13 cellular contexts compared by ENCODE assay signal in genomic region chr3:181999314-181999713, GRCh38.
DNase-seq lines count a peak whose midpoint lies in the region; ATAC-seq and TF ChIP-seq lines count a peak whose summit lies in the region.
"Had no signal": no experiment of that assay in that cellular context is flagged by ENCODE, and none has a peak within 500 bp of the region (broad histone marks: within the 10 kb centered on the region; RNA-seq: fewer than 3 reads in every experiment).

No MANE protein-coding gene starts in this region.

- no peak for TF ChIP-seq CTCF in SK-N-SH (IDR thresholded peaks at IDR 0.05)
- TF ChIP-seq CTCF in gastrocnemius medialis (IDR thresholded peaks at IDR 0.05 in 4 of 5, conservative IDR thresholded peaks at IDR 0.05 in 1 of 5): no peak

- no peak for TF ChIP-seq RAD21 in SK-N-SH (IDR thresholded peaks at IDR 0.05; ENCODE audit: low read length)

- H3K27me3 ChIP-seq in SK-N-SH (ENCODE audit: insufficient read depth) (no peaks in the 10 kb centered on the region), gastrocnemius medialis (no peaks in the 10 kb centered on the region)

- DNase-seq in SK-N-SH (no peak), gastrocnemius medialis (no peak)
- DNase-seq in stimulated activated CD4-positive, alpha-beta T cell treated with anti-CD3 and anti-CD28 coated beads, Interleukin-4, amount 100 ng/mL, for 1 hour: no peak
- DNase-seq: aorta, NCI-H1694, psoas muscle had no signal

- intact Hi-C loops in gastrocnemius medialis (cut with DNase I; ENCODE audit: low total_unique reads): no loop called here

- 61% methylated on average over 6 of the region's 6 CpGs for WGBS in SK-N-SH (ENCODE audit: low lambda C conversion rate)

- CTCF ChIA-PET in SK-N-SH (lab: Yijun Ruan, JAX): no interaction called here

- no peaks in the 10 kb centered on the region for H4K20me1 ChIP-seq in SK-N-SH (ENCODE audit: insufficient read depth)

- peak; percentile 87 for ATAC-seq in GM18511 (IDR thresholded peaks at IDR 0.05; ENCODE audit: unreplicated experiment)
- ATAC-seq in GM19468 (IDR thresholded peaks at IDR 0.05; ENCODE audit: extremely low read depth, unreplicated experiment): peak; percentile 83
- ATAC-seq in HG02852 (IDR thresholded peaks at IDR 0.05; ENCODE audit: unreplicated experiment): peak; percentile 74
- ATAC-seq in HG03521 (IDR thresholded peaks at IDR 0.05; ENCODE audit: unreplicated experiment): peak; percentile 73
- ATAC-seq in gastrocnemius medialis: no peak
- no peak for ATAC-seq in SK-N-SH treated with all-trans-retinoic acid at 6 μM for 48 hours
- ATAC-seq: psoas muscle; stimulated activated effector memory CD8-positive, alpha-beta T cell treated with anti-CD3 and anti-CD28 coated beads, Interleukin-12 subunit alpha, Interleukin-12 subunit beta, amount 100 ng/mL, for 72 hours had no signal

- POLR2A ChIA-PET in SK-N-SH (lab: Yijun Ruan, JAX): no interaction called here

- no peaks in the 10 kb centered on the region for H3K36me3 ChIP-seq in SK-N-SH (replicated peaks in 1 of 2; ENCODE audit: control insufficient read depth in 1 of 2, insufficient read depth in 2 of 2, low read length in 1 of 2)
- H3K36me3 ChIP-seq in gastrocnemius medialis: no peaks in the 10 kb centered on the region

- no peaks in the 10 kb centered on the region for H3K9me3 ChIP-seq in SK-N-SH
- no peaks in the 10 kb centered on the region for H3K9me3 ChIP-seq in gastrocnemius medialis
- H3K9me3 ChIP-seq: psoas muscle had no signal

- no peak overlapping the region for H3K4me2 ChIP-seq in SK-N-SH

- H3K4me1 ChIP-seq in SK-N-SH (ENCODE audit: control insufficient read depth in 1 of 2, insufficient read depth in 2 of 2, low read depth in 1 of 2, low read length in 1 of 2) (no peaks in the 10 kb centered on the region), gastrocnemius medialis (no peaks in the 10 kb centered on the region)
- H3K4me1 ChIP-seq: psoas muscle had no signal

- H3K9ac ChIP-seq in SK-N-SH: no peak overlapping the region

- no peak overlapping the region for H2AFZ ChIP-seq in SK-N-SH (ENCODE audit: low read depth)

- H3F3A ChIP-seq in SK-N-SH (replicated peaks; ENCODE audit: insufficient read depth): no peaks in the 10 kb centered on the region

- in situ Hi-C loops in gastrocnemius medialis (cut with MboI; ENCODE audit: low sequenced_read_pairs in 4 of 4): no loop called here

- no peaks in the 10 kb centered on the region for H3K79me2 ChIP-seq in SK-N-SH (ENCODE audit: insufficient read depth)

- TF ChIP-seq EP300 in SK-N-SH (IDR thresholded peaks at IDR 0.05; ENCODE audit: borderline replicate concordance in 1 of 2, low read depth in 1 of 2, low read length in 1 of 2): no peak

- no peak overlapping the region for H3K4me3 ChIP-seq in SK-N-SH (ENCODE audit: low read depth in 2 of 2, low read length in 1 of 2)
- no peak overlapping the region for H3K4me3 ChIP-seq in gastrocnemius medialis
- H3K4me3 ChIP-seq: psoas muscle, SK-N-MC had no signal

- no peaks in the 10 kb centered on the region for H3K9me2 ChIP-seq in SK-N-SH

- no peak for TF ChIP-seq POLR2A in gastrocnemius medialis (IDR thresholded peaks at IDR 0.05)

- no peak overlapping the region for H3K27ac ChIP-seq in SK-N-SH (ENCODE audit: low read depth in 2 of 2, low read length in 1 of 2)
- H3K27ac ChIP-seq in gastrocnemius medialis: no peak overlapping the region
- H3K27ac ChIP-seq: psoas muscle, SK-N-MC had no signal

TF ChIP-seq in SK-N-SH, 30 proteins besides CTCF, POLR2A, EP300 and RAD21 (continues in another document):
- TF ChIP-seq, protein P1, sequence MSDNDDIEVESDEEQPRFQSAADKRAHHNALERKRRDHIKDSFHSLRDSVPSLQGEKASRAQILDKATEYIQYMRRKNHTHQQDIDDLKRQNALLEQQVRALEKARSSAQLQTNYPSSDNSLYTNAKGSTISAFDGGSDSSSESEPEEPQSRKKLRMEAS (IDR thresholded peaks at IDR 0.05; ENCODE audit: low read depth): no peak
- TF ChIP-seq, protein P2, sequence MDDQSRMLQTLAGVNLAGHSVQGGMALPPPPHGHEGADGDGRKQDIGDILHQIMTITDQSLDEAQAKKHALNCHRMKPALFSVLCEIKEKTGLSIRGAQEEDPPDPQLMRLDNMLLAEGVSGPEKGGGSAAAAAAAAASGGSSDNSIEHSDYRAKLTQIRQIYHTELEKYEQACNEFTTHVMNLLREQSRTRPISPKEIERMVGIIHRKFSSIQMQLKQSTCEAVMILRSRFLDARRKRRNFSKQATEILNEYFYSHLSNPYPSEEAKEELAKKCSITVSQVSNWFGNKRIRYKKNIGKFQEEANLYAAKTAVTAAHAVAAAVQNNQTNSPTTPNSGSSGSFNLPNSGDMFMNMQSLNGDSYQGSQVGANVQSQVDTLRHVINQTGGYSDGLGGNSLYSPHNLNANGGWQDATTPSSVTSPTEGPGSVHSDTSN (IDR thresholded peaks at IDR 0.05): no peak
- TF ChIP-seq JUND (IDR thresholded peaks at IDR 0.05) (no peak), MEF2A (IDR thresholded peaks at IDR 0.05; ENCODE audit: borderline replicate concordance, low read depth) (no peak), EZH2phosphoT487 (IDR thresholded peaks at IDR 0.05; ENCODE audit: borderline replicate concordance, low read depth) (no peak), POLR2AphosphoS5 (IDR thresholded peaks at IDR 0.05; ENCODE audit: low read depth, low read length) (no peak), RFX5 (IDR thresholded peaks at IDR 0.05; ENCODE audit: low read length) (no peak), CHD2 (IDR thresholded peaks at IDR 0.05; ENCODE audit: low read length, partially characterized antibody) (no peak), TEAD4 (IDR thresholded peaks at IDR 0.05; ENCODE audit: borderline replicate concordance, insufficient read depth) (no peak)

TF ChIP-seq in SK-N-SH treated with all-trans-retinoic acid at 6 μM for 48 hours, 23 proteins besides CTCF, POLR2A, EP300 and RAD21:
- TF ChIP-seq RARB (CRISPR knock-in tag; IDR thresholded peaks at IDR 0.05) (no peak), OSR1 (CRISPR knock-in tag; IDR thresholded peaks at IDR 0.05) (no peak), CREB5 (CRISPR knock-in tag; IDR thresholded peaks at IDR 0.05; ENCODE audit: low read depth) (no peak)

Comparison
In these comparisons a context has a peak if more than half of its experiments do, and no peak if none do; other contexts are left out.
1. ATAC-seq: peak in GM18511 (single experiment), GM19468 (single experiment), HG02852 (single experiment) and HG03521 (single experiment); none in gastrocnemius medialis (0 of 2) and SK-N-SH treated with all-trans-retinoic acid at 6 μM for 48 hours (single experiment).